Comparison of ENCODE assay signal across 8 cellular contexts in the genomic region with DNA sequence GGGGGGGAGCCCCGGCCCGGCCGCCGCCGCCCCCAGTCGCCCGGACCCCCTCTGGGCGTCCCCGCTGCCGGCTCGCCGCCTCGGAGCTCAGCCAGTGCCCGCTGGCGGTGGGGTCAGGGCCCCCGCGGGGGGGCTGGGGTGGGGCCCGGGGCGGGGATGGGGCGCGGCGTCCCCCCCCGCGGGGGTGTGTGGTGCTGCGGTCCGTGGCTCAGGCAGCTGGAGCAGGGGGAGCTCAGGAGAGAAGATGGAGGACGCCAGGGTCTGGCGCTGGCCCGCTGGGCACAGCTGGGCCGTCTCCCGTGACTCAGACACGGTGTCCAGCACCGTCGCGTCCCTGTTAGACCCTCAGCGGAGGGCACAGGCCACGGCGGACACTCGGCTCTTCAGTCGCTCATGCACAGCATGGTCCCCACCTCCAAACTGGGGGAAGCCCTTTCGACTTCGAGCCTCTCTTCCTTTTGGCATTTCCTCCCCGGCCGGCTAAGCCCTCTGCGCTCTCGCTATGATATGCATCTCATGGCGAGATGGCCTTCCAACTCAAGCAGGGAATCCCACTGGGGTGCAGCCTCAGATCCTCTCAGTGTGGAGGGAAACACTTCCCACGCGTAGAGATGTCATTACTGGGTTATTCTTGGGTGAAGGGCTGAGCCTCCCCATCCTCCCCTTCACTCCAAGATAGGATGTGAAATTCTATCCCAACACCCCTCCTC. TPM values are rescaled to one million over a fixed set of nuclear protein-coding genes. Genes with fewer than 3 reads are reported as not detected.
A peak's percentile ranks its signal among the peaks of the same experiment; 100 is the strongest.
DNase-seq lines count a peak whose midpoint lies in the region; ATAC-seq and TF ChIP-seq lines count a peak whose summit lies in the region.

No MANE protein-coding gene starts in this region.

- H3K4me3 ChIP-seq in GM06990 (replicated peaks; ENCODE audit: low read depth, low read length) (peak overlapping the region; percentile 92), astrocyte of the spinal cord (ENCODE audit: low read depth, low read length) (peak overlapping the region; percentile 84)
- H3K4me3 ChIP-seq in Jurkat, Clone E6-1 (ENCODE audit: low read length) = peak overlapping the region; percentile 80

- ATAC-seq in GM21723 (IDR thresholded peaks at IDR 0.05; ENCODE audit: unreplicated experiment) = peak; percentile 74

- TF ChIP-seq CTCF in GM06990 (IDR thresholded peaks at IDR 0.05; ENCODE audit: insufficient read depth, low read length, poor library complexity, severe bottlenecking) (no peak), astrocyte of the spinal cord (IDR thresholded peaks at IDR 0.05; ENCODE audit: low read depth, low read length) (no peak)

- no peaks in the 10 kb centered on the region; the same call in 1 of the 2 replicates for H3K36me3 ChIP-seq in GM06990 (ENCODE audit: control insufficient read depth, insufficient read depth, low read length)

- no peaks in the 10 kb centered on the region for H3K27me3 ChIP-seq in GM06990 (replicated peaks; ENCODE audit: control insufficient read depth, insufficient read depth, low read length)

- DNase-seq in GM06990 (ENCODE audit: extremely low read depth, insufficient read length) (peak; percentile 84), SK-N-DZ (ENCODE audit: low spot score) (peak; percentile 76), astrocyte of the spinal cord (ENCODE audit: low read depth, low spot score) (peak; percentile 74), hippocampal formation (lab: John Stamatoyannopoulos, UW) (peak; percentile 39 to 85), retina (peak; percentile 87), NCI-H1694 (lab: John Stamatoyannopoulos, UW) (no peak)
- peak; percentile 44 for DNase-seq in Jurkat, Clone E6-1 (ENCODE audit: low read depth, low spot score)

- in situ Hi-C loops in astrocyte of the spinal cord (cut with HindIII; ENCODE audit: low sequenced_read_pairs) = no loop called here

RNA-seq across cellular contexts. Expression of a gene that starts 0.4 kb away (rescaled TPM):
- 34.4 TPM for polyA plus RNA-seq in Jurkat, Clone E6-1 (2012; ENCODE audit: insufficient read depth, insufficient read length)
- 51.3 and 65.9 TPM in 2 replicates for polyA plus RNA-seq in SK-N-DZ (2014; cell fraction: cytosol; rRNA removed)
- 40.5 and 41.9 TPM in 2 replicates for polyA plus RNA-seq in SK-N-DZ (2014; cell fraction: nucleus; rRNA removed)

RNA-seq across cellular contexts. Expression of a gene that starts 18.6 kb away (rescaled TPM):
- 479 TPM for polyA plus RNA-seq in Jurkat, Clone E6-1 (2012; ENCODE audit: insufficient read depth, insufficient read length)
- polyA plus RNA-seq in SK-N-DZ (2014; cell fraction: cytosol; rRNA removed) = 480 and 539 TPM in 2 replicates
- polyA plus RNA-seq in SK-N-DZ (2014; cell fraction: nucleus; rRNA removed) = 1,112 and 1,249 TPM in 2 replicates

RNA-seq across cellular contexts. Expression of a gene that starts 33.2 kb away (rescaled TPM):
- 3.6 TPM for polyA plus RNA-seq in Jurkat, Clone E6-1 (2012; ENCODE audit: insufficient read depth, insufficient read length)
- polyA plus RNA-seq in SK-N-DZ (2014; cell fraction: cytosol; rRNA removed) = 10.0 and 12.3 TPM in 2 replicates
- polyA plus RNA-seq in SK-N-DZ (2014; cell fraction: nucleus; rRNA removed) = 40.2 TPM in 2 replicates
